In the genomic region with DNA sequence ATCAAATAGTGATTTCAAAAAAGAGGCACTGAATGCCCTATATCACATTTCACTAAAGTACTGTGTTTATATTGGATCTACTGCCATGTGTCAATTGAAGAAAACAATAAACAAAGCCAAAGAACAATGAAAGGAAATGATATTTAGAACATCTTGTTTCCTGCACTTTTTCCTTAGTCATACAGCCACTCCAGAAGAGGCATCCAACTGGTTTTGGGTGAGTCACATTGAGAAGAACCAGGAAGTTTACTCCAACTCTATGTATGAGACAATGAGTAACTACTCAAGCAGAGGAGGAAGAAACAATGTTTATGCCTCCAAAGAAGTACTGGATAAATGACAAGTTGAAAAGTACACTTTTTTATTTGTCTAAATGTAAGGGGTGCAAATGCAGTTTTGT, we compare ENCODE assay signal across 12 cellular contexts.
DNase-seq lines count a peak whose midpoint lies in the region; ATAC-seq, FAIRE-seq and TF ChIP-seq lines count a peak whose summit lies in the region.
"Had no signal": no experiment of that assay in that cellular context is flagged by ENCODE, and none has a peak within 500 bp of the region (broad histone marks: within the 10 kb centered on the region; RNA-seq: fewer than 3 reads in every experiment).

No MANE protein-coding gene starts in this region.

- no peak overlapping the region for H3K27ac Mint-ChIP-seq in natural killer cell treated with Interleukin-12 subunit alpha and Interleukin-12 subunit beta and Interleukin-15 and Interleukin-18, amount 100 ng/mL, for 72 hours

- H3K4me3 Mint-ChIP-seq in natural killer cell treated with Interleukin-12 subunit alpha and Interleukin-12 subunit beta and Interleukin-15 and Interleukin-18, amount 100 ng/mL, for 72 hours = no peak overlapping the region

- H3K4me3 ChIP-seq in AG04449 (ENCODE audit: low read depth, low read length) = no peak overlapping the region
- H3K4me3 ChIP-seq in coronary artery = no peak overlapping the region
- H3K4me3 ChIP-seq: tibial nerve had no signal

- no peaks in the 10 kb centered on the region for H3K27me3 Mint-ChIP-seq in natural killer cell treated with Interleukin-12 subunit alpha and Interleukin-12 subunit beta and Interleukin-15 and Interleukin-18, amount 100 ng/mL, for 72 hours

- TF ChIP-seq CTCF in AG04449 (IDR thresholded peaks at IDR 0.05; ENCODE audit: insufficient read depth, low read length, missing control alignments) (no peak), GM13976 (IDR thresholded peaks at IDR 0.05; ENCODE audit: borderline replicate concordance, control extremely low read depth, extremely low read depth, insufficient read depth, missing control alignments) (no peak), coronary artery (IDR thresholded peaks at IDR 0.05) (no peak)

- in situ Hi-C loops in GM13976 (cut with MboI; ENCODE audit: low sequenced_read_pairs, unreplicated experiment) = no loop called here

- H3K4me1 Mint-ChIP-seq in natural killer cell treated with Interleukin-12 subunit alpha and Interleukin-12 subunit beta and Interleukin-15 and Interleukin-18, amount 100 ng/mL, for 72 hours (ENCODE audit: low read depth in 2 of 2) = no peaks in the 10 kb centered on the region

- no peaks in the 10 kb centered on the region for H3K36me3 Mint-ChIP-seq in natural killer cell treated with Interleukin-12 subunit alpha and Interleukin-12 subunit beta and Interleukin-15 and Interleukin-18, amount 100 ng/mL, for 72 hours

- H3K9me3 Mint-ChIP-seq in natural killer cell treated with Interleukin-12 subunit alpha and Interleukin-12 subunit beta and Interleukin-15 and Interleukin-18, amount 100 ng/mL, for 72 hours = peaks cover 10% of the 10 kb centered on the region

- no peak overlapping the region for H3K27ac ChIP-seq in coronary artery
- H3K27ac ChIP-seq: tibial nerve had no signal

- no peak for ATAC-seq in natural killer cell treated with Interleukin-12 subunit alpha and Interleukin-12 subunit beta and Interleukin-15 and Interleukin-18, amount 100 ng/mL, for 72 hours

- TF ChIP-seq POLR2A in GM12892 (IDR thresholded peaks at IDR 0.05; ENCODE audit: low read depth, low read length) = no peak

- DNase-seq in AG04449 (ENCODE audit: low read depth, low spot score) (peak; percentile 26), HTR-8/SVneo (ENCODE audit: insufficient read length, low spot score) (peak; percentile 1), astrocyte of the hippocampus (ENCODE audit: low read depth, low spot score) (peak; percentile 29), glomerular visceral epithelial cell (ENCODE audit: extremely low spot score) (peak; percentile 31), GM12892 (ENCODE audit: insufficient read length) (no peak), GM13976 (ENCODE audit: low spot score) (no peak), coronary artery (ENCODE audit: low spot score) (no peak)
- no peak for DNase-seq in natural killer cell treated with Interleukin-12 subunit alpha and Interleukin-12 subunit beta and Interleukin-15 and Interleukin-18, amount 100 ng/mL, for 72 hours (ENCODE audit: low spot score)
- DNase-seq: C1 segment of cervical spinal cord, midbrain, NCI-H2029 treated with DMSO at 0.1 percent for 48 hours had no signal

- POLR2A ChIA-PET in AG04449 (lab: Yijun Ruan, JAX) = no interaction called here

- CTCF ChIA-PET in AG04449 (lab: Yijun Ruan, JAX) = no interaction called here

- no peak for FAIRE-seq in HTR-8/SVneo (lab: Jason Lieb, UNC)
- FAIRE-seq in GM12892 (lab: Jason Lieb, UNC) = no peak

Comparison
In these comparisons a context has a peak if more than half of its experiments do, and no peak if none do; other contexts are left out.
1. DNase-seq: peak in AG04449 (single experiment), HTR-8/SVneo (single experiment), astrocyte of the hippocampus (single experiment) and glomerular visceral epithelial cell (single experiment); none in GM12892 (single experiment), GM13976 (single experiment), coronary artery (single experiment) and natural killer cell treated with Interleukin-12 subunit alpha and Interleukin-12 subunit beta and Interleukin-15 and Interleukin-18, amount 100 ng/mL, for 72 hours (single experiment).